Comparison of ENCODE assay signal across 16 cellular contexts in genomic region chr4:136241221-136241986, GRCh38.
"Had no signal": no experiment of that assay in that cellular context is flagged by ENCODE, and none has a peak within 500 bp of the region (broad histone marks: within the 10 kb centered on the region; RNA-seq: fewer than 3 reads in every experiment).

No MANE protein-coding gene starts in this region.

- H3K9me3 ChIP-seq: esophagus squamous epithelium, gastrocnemius medialis, pancreas, SJSA1, transverse colon had no signal

- H3K27ac Mint-ChIP-seq: activated CD4-positive, alpha-beta memory T cell treated with anti-CD3 and anti-CD28 coated beads, Interleukin-2, amount 10 ng/mL, durations not matched to agents 7 days and 5 days; activated CD4-positive, alpha-beta T cell treated with anti-CD3 and anti-CD28 coated beads for 36 hours; activated T-helper 1 cell treated with anti-CD3 and anti-CD28 coated beads, Interleukin-12 subunit alpha, Interleukin-12 subunit beta, Interleukin-2, Interleukin-4 antibody, amounts not matched to agents 30 ng/mL and 10 ng/mL and 1 ng/mL, durations not matched to agents 14 hours and 24 hours and 36 hours; stimulated activated effector memory CD8-positive, alpha-beta T cell treated with anti-CD3 and anti-CD28 coated beads, Interleukin-12 subunit alpha, Interleukin-12 subunit beta, amount 100 ng/mL, for 72 hours; T-cell had no signal

- H3K36me3 Mint-ChIP-seq: stimulated activated effector memory CD8-positive, alpha-beta T cell treated with anti-CD3 and anti-CD28 coated beads, Interleukin-12 subunit alpha, Interleukin-12 subunit beta, amount 100 ng/mL, for 72 hours; T-cell had no signal

- FAIRE-seq: kidney, pancreas, small intestine had no signal

- H3K4me3 ChIP-seq: esophagus squamous epithelium, gastrocnemius medialis, pancreas, SJSA1, transverse colon had no signal

- H3K27me3 ChIP-seq: esophagus squamous epithelium, gastrocnemius medialis, pancreas, SJSA1, transverse colon had no signal

- DNase-seq: activated CD4-positive, alpha-beta memory T cell treated with anti-CD3 and anti-CD28 coated beads, Interleukin-2, amount 10 ng/mL, durations not matched to agents 7 days and 5 days; activated CD4-positive, alpha-beta T cell treated with anti-CD3 and anti-CD28 coated beads for 36 hours; activated naive CD4-positive, alpha-beta T cell; cerebellar nuclear complex; esophagus squamous epithelium; gastrocnemius medialis; kidney; left ventricle myocardium superior; pancreas; small intestine; T-cell; T1000; transverse colon had no signal

- H3K27ac ChIP-seq: esophagus squamous epithelium, gastrocnemius medialis, pancreas, SJSA1, transverse colon had no signal

- H3K27me3 Mint-ChIP-seq: activated CD4-positive, alpha-beta memory T cell treated with anti-CD3 and anti-CD28 coated beads, Interleukin-2, amount 10 ng/mL, durations not matched to agents 7 days and 5 days; activated CD4-positive, alpha-beta T cell treated with anti-CD3 and anti-CD28 coated beads for 36 hours; T-cell had no signal

- H3K4me1 Mint-ChIP-seq: activated CD4-positive, alpha-beta memory T cell treated with anti-CD3 and anti-CD28 coated beads, Interleukin-2, amount 10 ng/mL, durations not matched to agents 7 days and 5 days; activated CD4-positive, alpha-beta T cell treated with anti-CD3 and anti-CD28 coated beads for 36 hours; stimulated activated effector memory CD8-positive, alpha-beta T cell treated with anti-CD3 and anti-CD28 coated beads, Interleukin-12 subunit alpha, Interleukin-12 subunit beta, amount 100 ng/mL, for 72 hours; T-cell had no signal

- H3K36me3 ChIP-seq: esophagus squamous epithelium, gastrocnemius medialis, pancreas, SJSA1, transverse colon had no signal

- H3K4me1 ChIP-seq: esophagus squamous epithelium, gastrocnemius medialis, pancreas, SJSA1, transverse colon had no signal

- H3K4me3 Mint-ChIP-seq: activated CD4-positive, alpha-beta memory T cell treated with anti-CD3 and anti-CD28 coated beads, Interleukin-2, amount 10 ng/mL, durations not matched to agents 7 days and 5 days; activated CD4-positive, alpha-beta T cell treated with anti-CD3 and anti-CD28 coated beads for 36 hours; activated T-helper 1 cell treated with anti-CD3 and anti-CD28 coated beads, Interleukin-12 subunit alpha, Interleukin-12 subunit beta, Interleukin-2, Interleukin-4 antibody, amounts not matched to agents 30 ng/mL and 10 ng/mL and 1 ng/mL, durations not matched to agents 14 hours and 24 hours and 36 hours; stimulated activated effector memory CD8-positive, alpha-beta T cell treated with anti-CD3 and anti-CD28 coated beads, Interleukin-12 subunit alpha, Interleukin-12 subunit beta, amount 100 ng/mL, for 72 hours; T-cell had no signal
